Comparison of ENCODE assay signal across 18 cellular contexts in the genomic region with DNA sequence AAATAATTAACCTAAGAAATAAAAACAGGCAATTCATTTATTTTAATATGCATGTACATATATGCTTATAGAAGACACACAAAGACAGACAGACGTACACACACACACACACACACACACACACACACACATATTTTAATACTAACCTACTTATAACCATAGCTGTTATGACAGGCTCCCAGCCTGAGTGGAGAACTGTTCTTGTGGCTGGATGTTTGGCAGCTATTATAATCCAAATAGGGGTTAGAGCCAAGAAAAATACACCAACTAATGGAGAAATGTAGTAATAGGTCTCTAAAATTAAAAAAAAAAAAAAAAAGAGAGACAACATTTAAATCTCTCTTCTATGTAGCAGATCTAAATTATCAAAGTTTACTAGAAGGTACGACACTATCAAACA.
DNase-seq lines count a peak whose midpoint lies in the region; ATAC-seq and TF ChIP-seq lines count a peak whose summit lies in the region.
"Had no signal": no experiment of that assay in that cellular context is flagged by ENCODE, and none has a peak within 500 bp of the region (broad histone marks: within the 10 kb centered on the region; RNA-seq: fewer than 3 reads in every experiment).

No MANE protein-coding gene starts in this region.

- no peak overlapping the region for H3K27ac Mint-ChIP-seq in activated CD4-positive, alpha-beta memory T cell treated with anti-CD3 and anti-CD28 coated beads, Interleukin-2, amount 10 ng/mL, durations not matched to agents 7 days and 5 days
- H3K27ac Mint-ChIP-seq: activated CD4-positive, alpha-beta T cell treated with anti-CD3 and anti-CD28 coated beads, Interleukin-2, amount 10 ng/mL, durations not matched to agents 24 days and 14 days; endodermal cell had no signal

- H3K36me3 Mint-ChIP-seq in activated CD4-positive, alpha-beta memory T cell treated with anti-CD3 and anti-CD28 coated beads, Interleukin-2, amount 10 ng/mL, durations not matched to agents 7 days and 5 days (ENCODE audit: low read depth), result no peaks in the 10 kb centered on the region

- POLR2A ChIA-PET in activated CD4-positive, alpha-beta memory T cell treated with anti-CD3 and anti-CD28 coated beads, Interleukin-2, amount 10 ng/mL, durations not matched to agents 7 days and 5 days (lab: Charles Lee), result no interaction called here

- no peaks in the 10 kb centered on the region for H3K36me3 ChIP-seq in osteoblast (ENCODE audit: insufficient read depth, low read length)

- H3K4me3 Mint-ChIP-seq in activated CD4-positive, alpha-beta memory T cell treated with anti-CD3 and anti-CD28 coated beads, Interleukin-2, amount 10 ng/mL, durations not matched to agents 7 days and 5 days, result no peak overlapping the region
- H3K4me3 Mint-ChIP-seq: activated CD4-positive, alpha-beta T cell treated with anti-CD3 and anti-CD28 coated beads, Interleukin-2, amount 10 ng/mL, durations not matched to agents 24 days and 14 days; central memory CD8-positive, alpha-beta T cell; endodermal cell; stimulated activated naive CD8-positive, alpha-beta T cell treated with anti-CD3 and anti-CD28 coated beads, Interleukin-15, amount 100 ng/mL, for 72 hours had no signal

- TF ChIP-seq CTCF in AG10803 (conservative IDR thresholded peaks at IDR 0.05; ENCODE audit: low read length), result no peak
- no peak for TF ChIP-seq CTCF in osteoblast (IDR thresholded peaks at IDR 0.05; ENCODE audit: extremely low read depth, low read depth, low read length)

- H3K79me2 ChIP-seq in osteoblast (ENCODE audit: insufficient read depth, low read length), result no peaks in the 10 kb centered on the region

- no peak overlapping the region for H3K4me2 ChIP-seq in osteoblast (ENCODE audit: insufficient read depth, low read length)

- CTCF ChIA-PET in activated CD4-positive, alpha-beta memory T cell treated with anti-CD3 and anti-CD28 coated beads, Interleukin-2, amount 10 ng/mL, durations not matched to agents 7 days and 5 days (lab: Charles Lee), result no interaction called here

- H3K4me3 ChIP-seq in AG10803 (ENCODE audit: low read length), result no peak overlapping the region
- no peak overlapping the region for H3K4me3 ChIP-seq in osteoblast (ENCODE audit: insufficient read depth, low read length)

- H3K27me3 ChIP-seq in osteoblast (ENCODE audit: insufficient read depth, low read length), result no peaks in the 10 kb centered on the region

- peaks cover 2% of the 10 kb centered on the region for H3K27me3 Mint-ChIP-seq in activated CD4-positive, alpha-beta memory T cell treated with anti-CD3 and anti-CD28 coated beads, Interleukin-2, amount 10 ng/mL, durations not matched to agents 7 days and 5 days
- H3K27me3 Mint-ChIP-seq: stimulated activated naive CD8-positive, alpha-beta T cell treated with anti-CD3 and anti-CD28 coated beads, Interleukin-15, amount 100 ng/mL, for 72 hours had no signal

- peak; percentile 72 for DNase-seq in AG10803 (ENCODE audit: low read depth)
- DNase-seq in NCI-H446 treated with DMSO at 0.1 percent for 48 hours (lab: John Stamatoyannopoulos, UW), result peak; percentile 74
- peak; percentile 86 for DNase-seq in fibroblast of gingiva (ENCODE audit: low read depth)
- peak; percentile 43 for DNase-seq in osteoblast (ENCODE audit: insufficient read length, low spot score, missing footprints)
- no peak for DNase-seq in activated CD4-positive, alpha-beta memory T cell treated with anti-CD3 and anti-CD28 coated beads, Interleukin-2, amount 10 ng/mL, durations not matched to agents 7 days and 5 days
- DNase-seq: activated CD4-positive, alpha-beta T cell treated with anti-CD3 and anti-CD28 coated beads, Interleukin-2, amount 10 ng/mL, durations not matched to agents 24 days and 14 days; activated naive CD4-positive, alpha-beta T cell treated with anti-CD3 and anti-CD28 coated beads, Interleukin-2, amount 50 U/mL, for 16 hours; endodermal cell; Karpas-422; NCI-H146; NCI-H510A; PC-3; stimulated activated CD4-positive, alpha-beta T cell treated with anti-CD3 and anti-CD28 coated beads, Interleukin-15, amount 100 ng/mL, for 24 hours; stimulated activated naive CD8-positive, alpha-beta T cell treated with anti-CD3 and anti-CD28 coated beads, Interleukin-15, amount 100 ng/mL, for 72 hours had no signal

- H3K4me1 Mint-ChIP-seq in activated CD4-positive, alpha-beta memory T cell treated with anti-CD3 and anti-CD28 coated beads, Interleukin-2, amount 10 ng/mL, durations not matched to agents 7 days and 5 days, result peaks cover 12% of the 10 kb centered on the region

- no peak overlapping the region for H2AFZ ChIP-seq in osteoblast (ENCODE audit: low read length)

- H4K20me1 ChIP-seq in osteoblast (ENCODE audit: insufficient read depth, low read length), result no peaks in the 10 kb centered on the region

- H3K27ac ChIP-seq in osteoblast (ENCODE audit: low read depth, low read length), result no peak overlapping the region

- ATAC-seq in GM21423 (IDR thresholded peaks at IDR 0.05; ENCODE audit: unreplicated experiment) (no peak), HG03432 (IDR thresholded peaks at IDR 0.05; ENCODE audit: unreplicated experiment) (no peak), GM18867 (IDR thresholded peaks at IDR 0.05; ENCODE audit: unreplicated experiment) (no peak)
- ATAC-seq: PC-3; stimulated activated naive CD8-positive, alpha-beta T cell treated with anti-CD3 and anti-CD28 coated beads, Interleukin-15, amount 100 ng/mL, for 72 hours had no signal

- H3K4me1 ChIP-seq in osteoblast (ENCODE audit: insufficient read depth, low read length), result peaks cover 25% of the 10 kb centered on the region

- H3K9me3 ChIP-seq in osteoblast (ENCODE audit: low read depth, low read length), result no peaks in the 10 kb centered on the region

- no peaks in the 10 kb centered on the region for H3K9me3 Mint-ChIP-seq in activated CD4-positive, alpha-beta memory T cell treated with anti-CD3 and anti-CD28 coated beads, Interleukin-2, amount 10 ng/mL, durations not matched to agents 7 days and 5 days
- H3K9me3 Mint-ChIP-seq: activated CD4-positive, alpha-beta T cell treated with anti-CD3 and anti-CD28 coated beads, Interleukin-2, amount 10 ng/mL, durations not matched to agents 24 days and 14 days; central memory CD8-positive, alpha-beta T cell; endodermal cell; stimulated activated naive CD8-positive, alpha-beta T cell treated with anti-CD3 and anti-CD28 coated beads, Interleukin-15, amount 100 ng/mL, for 72 hours had no signal
